8 cellular contexts compared by ENCODE assay signal in the genomic region with DNA sequence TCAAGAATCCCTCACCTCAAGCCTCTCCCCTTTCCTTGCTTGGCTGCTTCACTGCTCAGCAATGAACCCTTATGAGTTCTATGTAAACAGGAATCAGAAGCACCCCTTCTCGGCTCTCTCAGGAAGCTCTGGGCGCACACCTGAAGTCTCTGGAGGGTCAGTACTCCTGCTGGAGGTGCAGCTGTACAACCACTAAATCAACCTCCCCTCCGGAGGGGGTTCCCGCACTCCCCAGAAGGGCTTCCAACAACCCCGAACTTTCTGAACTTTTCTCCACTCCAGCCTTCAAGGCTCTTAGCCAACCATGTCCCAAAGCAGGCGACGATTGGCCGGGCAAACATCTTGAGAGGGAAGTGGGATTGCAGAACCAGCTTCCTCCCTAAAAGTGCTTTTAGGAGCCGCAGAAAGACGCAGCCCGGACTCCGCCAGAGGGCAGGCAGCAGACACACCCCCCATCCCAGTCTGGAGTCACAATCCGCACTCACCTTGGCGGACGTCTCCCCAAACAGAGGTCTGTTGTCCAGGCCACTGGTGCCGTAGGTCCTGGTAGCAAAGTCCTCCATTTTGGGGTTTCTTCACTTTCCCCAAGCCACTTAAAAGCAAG. TPM values are rescaled to one million over a fixed set of nuclear protein-coding genes. Genes with fewer than 3 reads are reported as not detected.
DNase-seq lines count a peak whose midpoint lies in the region; ATAC-seq and TF ChIP-seq lines count a peak whose summit lies in the region.

No MANE protein-coding gene starts in this region.

- POLR2A ChIA-PET in Caco-2 (lab: Charles Lee), result interaction anchor here (3.2 kb wide), 1 partner anchor 66 kb away, joined by 19 read pairs; a partner anchor contains a TSS

- H3K4me1 Mint-ChIP-seq in Caco-2 (ENCODE audit: low read depth, unreplicated experiment) (peaks cover 8% of the 10 kb centered on the region), nephron (peaks cover 28% of the 10 kb centered on the region)
- peaks cover 13% of the 10 kb centered on the region for H3K4me1 Mint-ChIP-seq in activated T-helper 17 cell treated with anti-CD3 and anti-CD28 coated beads, Interleukin-2, amount 50 U/mL, for 72 hours

- H3K27ac Mint-ChIP-seq in Caco-2 (ENCODE audit: unreplicated experiment) (peak overlapping the region; percentile 74), nephron (peak overlapping the region; percentile 63 to 87 (median 84))
- H3K27ac Mint-ChIP-seq in activated T-helper 17 cell treated with anti-CD3 and anti-CD28 coated beads, Interleukin-2, amount 50 U/mL, for 72 hours, result peak overlapping the region; percentile 92

- H3K36me3 Mint-ChIP-seq in Caco-2 (ENCODE audit: insufficient read depth, unreplicated experiment) (peaks cover 23% of the 10 kb centered on the region), nephron (ENCODE audit: low read depth) (peaks cover 6% of the 10 kb centered on the region)
- peaks cover 56% of the 10 kb centered on the region for H3K36me3 Mint-ChIP-seq in activated T-helper 17 cell treated with anti-CD3 and anti-CD28 coated beads, Interleukin-2, amount 50 U/mL, for 72 hours (ENCODE audit: low read depth)

- peak; percentile 9 for ATAC-seq in GM21529 (IDR thresholded peaks at IDR 0.05; ENCODE audit: unreplicated experiment)
- peak; percentile 1 for ATAC-seq in activated T-helper 17 cell treated with anti-CD3 and anti-CD28 coated beads, Interleukin-2, amount 50 U/mL, for 72 hours (replicated peaks)

- H3K27me3 ChIP-seq in Caco-2 (replicated peaks; ENCODE audit: control insufficient read depth, insufficient read depth, low read length) (no peaks in the 10 kb centered on the region), vagina (no peaks in the 10 kb centered on the region)

- peak overlapping the region; percentile 66 for H3K4me3 ChIP-seq in Caco-2 (ENCODE audit: low read depth, low read length)
- H3K4me3 ChIP-seq in fibroblast of villous mesenchyme (ENCODE audit: low read depth, low read length), result peak overlapping the region; percentile 94
- H3K4me3 ChIP-seq in vagina, result peak overlapping the region; percentile 77 to 79

- H3K36me3 ChIP-seq in Caco-2 (ENCODE audit: control insufficient read depth, insufficient read depth, low read length), result no peaks in the 10 kb centered on the region
- no peaks in the 10 kb centered on the region for H3K36me3 ChIP-seq in vagina

- CTCF ChIA-PET in Caco-2 (lab: Charles Lee), result interaction anchor here (1.0 kb wide), 1 partner anchor 45 kb away, joined by 3 read pairs; no protein-coding TSS in a partner anchor

- H3K27me3 Mint-ChIP-seq in Caco-2 (ENCODE audit: insufficient read depth, unreplicated experiment), result no peaks in the 10 kb centered on the region
- no peaks in the 10 kb centered on the region for H3K27me3 Mint-ChIP-seq in activated T-helper 17 cell treated with anti-CD3 and anti-CD28 coated beads, Interleukin-2, amount 50 U/mL, for 72 hours
- H3K27me3 Mint-ChIP-seq in nephron (ENCODE audit: low read depth), result peaks cover 3% of the 10 kb centered on the region

- no peaks in the 10 kb centered on the region for H3K9me3 Mint-ChIP-seq in Caco-2 (ENCODE audit: unreplicated experiment)
- no peaks in the 10 kb centered on the region for H3K9me3 Mint-ChIP-seq in activated T-helper 17 cell treated with anti-CD3 and anti-CD28 coated beads, Interleukin-2, amount 50 U/mL, for 72 hours
- no peaks in the 10 kb centered on the region for H3K9me3 Mint-ChIP-seq in nephron

- H3K9me3 ChIP-seq in Caco-2 (no peaks in the 10 kb centered on the region), vagina (no peaks in the 10 kb centered on the region)

- H3K27ac ChIP-seq in vagina, result peak overlapping the region; percentile 87

- no TSS peak for BruUV-seq in Caco-2 (replicated peaks; lab: Mats Ljungman, UMichigan)

- no peak for TF ChIP-seq POLR2A in vagina (IDR thresholded peaks at IDR 0.05)

- peaks cover 5% of the 10 kb centered on the region for H3K4me1 ChIP-seq in Caco-2
- H3K4me1 ChIP-seq in vagina, result peaks cover 41% of the 10 kb centered on the region

- TF ChIP-seq CTCF in Caco-2 (IDR thresholded peaks at IDR 0.05; ENCODE audit: insufficient read depth in 1 of 2, low read depth in 1 of 2, low read length in 1 of 2, severe bottlenecking in 1 of 2, unreplicated experiment in 1 of 2) (no peak), fibroblast of villous mesenchyme (IDR thresholded peaks at IDR 0.05; ENCODE audit: insufficient read depth, low read depth, low read length) (peak; percentile 16), nephron (IDR thresholded peaks at IDR 0.05; ENCODE audit: unreplicated experiment in 3 of 3) (no peak), vagina (IDR thresholded peaks at IDR 0.05) (no peak)

- DNase-seq in Caco-2 (peak in 1 of 2 experiments; percentile 42), NAMALWA (ENCODE audit: low spot score) (peak; percentile 83), fibroblast of villous mesenchyme (ENCODE audit: low read depth) (peak; percentile 61), vagina (ENCODE audit: extremely low spot score in 2 of 2) (peak in 1 of 2 donors; percentile 92), NCI-H2171 (lab: John Stamatoyannopoulos, UW) (no peak)

- intact Hi-C loops in Caco-2 (cut with micrococcal nuclease; ENCODE audit: unreplicated experiment), result loop anchor here (1.0 to 10.0 kb wide), 2 partner anchors 18 to 374 kb away; no protein-coding TSS in a partner anchor
- intact Hi-C loops in vagina (cut with DNase I), result no loop called here

- peak overlapping the region; percentile 97 for H3K4me3 Mint-ChIP-seq in Caco-2 (ENCODE audit: unreplicated experiment)
- H3K4me3 Mint-ChIP-seq in activated T-helper 17 cell treated with anti-CD3 and anti-CD28 coated beads, Interleukin-2, amount 50 U/mL, for 72 hours, result peak overlapping the region; percentile 96
- H3K4me3 Mint-ChIP-seq in nephron, result peak overlapping the region; percentile 97 to 98 (median 98)

RNA-seq across cellular contexts. Expression of a gene that starts 0.5 kb away (rescaled TPM):
- 24.2 and 28.6 TPM in 2 replicates for total RNA-seq in Caco-2 (2022)
- total RNA-seq in activated T-helper 17 cell treated with anti-CD3 and anti-CD28 coated beads, Interleukin-2, amount 50 U/mL, for 72 hours, result 10 to 100 TPM; 58.8 to 70.8 TPM
- total RNA-seq in fibroblast of villous mesenchyme, result 26.4 and 35.8 TPM in 2 replicates
- total RNA-seq in vagina, result 36.6 TPM
